ENCODE assay signal across 22 cellular contexts in genomic region chr21:41769521-41769920, GRCh38. TPM values are rescaled to one million over a fixed set of nuclear protein-coding genes. Genes with fewer than 3 reads are reported as not detected.
A peak's percentile ranks its signal among the peaks of the same experiment; 100 is the strongest.
DNase-seq lines count a peak whose midpoint lies in the region; ATAC-seq and TF ChIP-seq lines count a peak whose summit lies in the region.
"Had no signal": no experiment of that assay in that cellular context is flagged by ENCODE, and none has a peak within 500 bp of the region (broad histone marks: within the 10 kb centered on the region; RNA-seq: fewer than 3 reads in every experiment).

No MANE protein-coding gene starts in this region.

- TF ChIP-seq POLR2A in right lobe of liver (IDR thresholded peaks at IDR 0.05) (no peak), esophagus muscularis mucosa (IDR thresholded peaks at IDR 0.05; ENCODE audit: low read depth) (no peak)

- peaks cover 36% of the 10 kb centered on the region for H3K4me1 Mint-ChIP-seq in CD4-positive, alpha-beta T cell (ENCODE audit: low read depth)

- BruUV-seq in PC-3 (replicated peaks; lab: Mats Ljungman, UMichigan), result no TSS peak

- intact Hi-C loops in CD4-positive, alpha-beta T cell (cut with DNase I, micrococcal nuclease), result no loop called here
- intact Hi-C loops in PC-3 (cut with micrococcal nuclease) (loop anchor here (2.0 to 10.0 kb wide), 6 partner anchors 91 to 262 kb away; partner anchors contain the start of gene TMPRSS2), colonic mucosa (cut with DNase I) (no loop called here), right lobe of liver (cut with DNase I) (no loop called here), esophagus muscularis mucosa (cut with DNase I) (no loop called here)

- H3K9ac ChIP-seq in PC-3 (ENCODE audit: low read length) (peak overlapping the region; percentile 94), colonic mucosa (ENCODE audit: low read depth in 2 of 2, low read length in 2 of 2) (peak overlapping the region in 1 of 2 donors; percentile 65)

- peaks cover 59% of the 10 kb centered on the region for H3K27me3 ChIP-seq in CD4-positive, alpha-beta T cell (ENCODE audit: control insufficient read depth, insufficient read depth, low read length)
- no peaks in the 10 kb centered on the region for H3K27me3 ChIP-seq in PC-3 (ENCODE audit: low read length)
- H3K27me3 ChIP-seq in colonic mucosa, result peaks cover 27% of the 10 kb centered on the region
- no peaks in the 10 kb centered on the region for H3K27me3 ChIP-seq in right lobe of liver
- H3K27me3 ChIP-seq in esophagus muscularis mucosa, result peaks cover 14 to 98% (median 59%) of the 10 kb centered on the region in 4 donors

- H3K4me3 ChIP-seq in PC-3 (ENCODE audit: low read length) (peak overlapping the region; percentile 94), colonic mucosa (peak overlapping the region; percentile 22), right lobe of liver (peak overlapping the region; percentile 17 to 94 (median 84)), esophagus muscularis mucosa (no peak overlapping the region)
- H3K4me3 ChIP-seq: cardiac muscle cell had no signal

- H3K36me3 Mint-ChIP-seq in CD4-positive, alpha-beta T cell (ENCODE audit: low read depth), result no peaks in the 10 kb centered on the region

- H3K36me3 ChIP-seq in PC-3 (ENCODE audit: low read depth, low read length) (peaks cover 16% of the 10 kb centered on the region), colonic mucosa (no peaks in the 10 kb centered on the region), right lobe of liver (no peaks in the 10 kb centered on the region), esophagus muscularis mucosa (no peaks in the 10 kb centered on the region)
- H3K36me3 ChIP-seq: cardiac muscle cell, prostate gland, tibial artery had no signal

- H3K27ac Mint-ChIP-seq in CD4-positive, alpha-beta T cell, result no peak overlapping the region

- H3K4me2 ChIP-seq in PC-3 (ENCODE audit: low read length), result peak overlapping the region; percentile 90

- no peak for ATAC-seq in CD4-positive, alpha-beta T cell (ENCODE audit: poor library complexity)
- ATAC-seq in PC-3 (no peak), right lobe of liver (no peak), GM21526 (IDR thresholded peaks at IDR 0.05; ENCODE audit: low FRiP score, unreplicated experiment) (no peak)

- peaks cover 48% of the 10 kb centered on the region for H3K79me2 ChIP-seq in PC-3 (ENCODE audit: low read length)

- no peak for TF ChIP-seq EP300 in esophagus muscularis mucosa (IDR thresholded peaks at IDR 0.05)

- no peak for DNase-seq in CD4-positive, alpha-beta T cell
- DNase-seq in PC-3 (no peak), colonic mucosa (no peak), right lobe of liver (no peak), esophagus muscularis mucosa (ENCODE audit: extremely low spot score) (no peak), HEK293T (ENCODE audit: extremely low spot score) (no peak), H4 (ENCODE audit: low spot score) (no peak)
- DNase-seq: activated naive CD4-positive, alpha-beta T cell treated with Interleukin-2 at 50 U/mL for 16 hours; amniotic stem cell; erythroblast; MM.1S; NCI-H146; SHP77 treated with DMSO at 0.1 percent for 48 hours; stimulated activated CD4-positive, alpha-beta T cell treated with anti-CD3 and anti-CD28 coated beads, Interleukin-4, amount 100 ng/mL, for 1 hour; T-helper 1 cell had no signal

- peaks cover 3% of the 10 kb centered on the region for H3F3A ChIP-seq in PC-3 (ENCODE audit: low read length, unreplicated experiment)

- H3K9me3 Mint-ChIP-seq in CD4-positive, alpha-beta T cell, result no peaks in the 10 kb centered on the region
- H3K9me3 Mint-ChIP-seq: stimulated activated naive CD8-positive, alpha-beta T cell treated with anti-CD3 and anti-CD28 coated beads, Interleukin-15, Interleukin-2, amounts not matched to agents 100 ng/mL and 50 ng/mL, for 24 hours had no signal

- 89% methylated on average over 4 of the region's 7 CpGs for WGBS in right lobe of liver (ENCODE audit: insufficient coverage, low coverage, low lambda C conversion rate, missing lambda C conversion rate)
- 76% methylated on average over 6 of the region's 7 CpGs for whole genome bisulfite sequencing in esophagus muscularis mucosa

- H3K4me1 ChIP-seq in PC-3 (ENCODE audit: insufficient read depth, low read length) (peaks cover 22% of the 10 kb centered on the region), colonic mucosa (no peaks in the 10 kb centered on the region), right lobe of liver (peaks cover 0 to 26% (median 7%) of the 10 kb centered on the region in 4 donors), esophagus muscularis mucosa (peaks cover 25 to 32% (median 30%) of the 10 kb centered on the region in 4 donors)
- H3K4me1 ChIP-seq: prostate gland had no signal

- H3K4me3 Mint-ChIP-seq in CD4-positive, alpha-beta T cell, result peak overlapping the region; percentile 23

- TF ChIP-seq CTCF in CD4-positive, alpha-beta T cell (IDR thresholded peaks at IDR 0.05), result no peak
- no peak for TF ChIP-seq CTCF in PC-3 (conservative IDR thresholded peaks at IDR 0.05; ENCODE audit: low read depth, low read length)
- TF ChIP-seq CTCF in colonic mucosa (IDR thresholded peaks at IDR 0.05), result no peak
- TF ChIP-seq CTCF in right lobe of liver (IDR thresholded peaks at IDR 0.05), result no peak
- TF ChIP-seq CTCF in esophagus muscularis mucosa (IDR thresholded peaks at IDR 0.05), result no peak

- H4K20me1 ChIP-seq in PC-3 (ENCODE audit: low read length), result peaks cover 22% of the 10 kb centered on the region

- H2AFZ ChIP-seq in PC-3 (ENCODE audit: low read length), result no peak overlapping the region

- H3K9me3 ChIP-seq in CD4-positive, alpha-beta T cell (ENCODE audit: control insufficient read depth, low read length), result no peaks in the 10 kb centered on the region
- H3K9me3 ChIP-seq in PC-3 (ENCODE audit: low read length), result no peaks in the 10 kb centered on the region
- no peaks in the 10 kb centered on the region for H3K9me3 ChIP-seq in colonic mucosa
- H3K9me3 ChIP-seq in right lobe of liver, result no peaks in the 10 kb centered on the region
- H3K9me3 ChIP-seq in esophagus muscularis mucosa, result no peaks in the 10 kb centered on the region
- H3K9me3 ChIP-seq: prostate gland, tibial artery had no signal

- H3K27ac ChIP-seq in CD4-positive, alpha-beta T cell (ENCODE audit: low read depth, low read length), result no peak overlapping the region
- peak overlapping the region; percentile 97 for H3K27ac ChIP-seq in PC-3 (ENCODE audit: low read length)
- peak overlapping the region; percentile 69 for H3K27ac ChIP-seq in colonic mucosa
- peak overlapping the region in 2 of 3 donors; percentile 82 to 93 for H3K27ac ChIP-seq in right lobe of liver
- no peak overlapping the region for H3K27ac ChIP-seq in esophagus muscularis mucosa (replicated peaks in 1 of 4)
- H3K27ac ChIP-seq: cardiac muscle cell, skin epidermis had no signal

- CTCF ChIA-PET in CD4-positive, alpha-beta T cell (lab: Charles Lee), result no interaction called here
- CTCF ChIA-PET in PC-3 (lab: Charles Lee) (interaction anchor here (2.6 kb wide), 1 partner anchor 157 kb away, joined by 33 read pairs; no protein-coding TSS in a partner anchor), HEK293T (lab: Yijun Ruan, JAX) (interaction anchor here (0.6 to 1.4 kb wide), 2 partner anchors 9 to 20 kb away, joined by 3 to 4 read pairs; no protein-coding TSS in a partner anchor)

- peaks cover 83% of the 10 kb centered on the region for H3K27me3 Mint-ChIP-seq in CD4-positive, alpha-beta T cell

- POLR2A ChIA-PET in CD4-positive, alpha-beta T cell (lab: Charles Lee), result no interaction called here
- POLR2A ChIA-PET in PC-3 (lab: Charles Lee; ENCODE audit: unreplicated experiment), result no interaction called here
- POLR2A ChIA-PET in HEK293T (lab: Yijun Ruan, JAX), result no interaction called here

- H3K9me2 ChIP-seq in PC-3 (replicated peaks; ENCODE audit: low read length), result no peaks in the 10 kb centered on the region

TF ChIP-seq in HEK293T, 16 proteins besides CTCF, POLR2A, EP300 and RAD21:
- TF ChIP-seq CTBP1 (IDR thresholded peaks at IDR 0.05; ENCODE audit: borderline replicate concordance) (no peak), FOXM1 (IDR thresholded peaks at IDR 0.05; ENCODE audit: borderline replicate concordance) (no peak), FOXK2 (IDR thresholded peaks at IDR 0.05) (no peak), HDGF (IDR thresholded peaks at IDR 0.05; ENCODE audit: borderline replicate concordance) (no peak), TARDBP (IDR thresholded peaks at IDR 0.05) (no peak), FOXA1 (IDR thresholded peaks at IDR 0.05) (no peak), ZNF384 (IDR thresholded peaks at IDR 0.05) (no peak), BHLHE40 (IDR thresholded peaks at IDR 0.05; ENCODE audit: borderline replicate concordance) (no peak), L3MBTL2 (conservative IDR thresholded peaks at IDR 0.05) (no peak), ELF4 (IDR thresholded peaks at IDR 0.05) (no peak)

RNA-seq across cellular contexts. Expression of gene RIPK4, which starts 2.7 kb away (rescaled TPM):
- 1 to 10 TPM; 2.5 to 3.0 TPM for total RNA-seq in CD4-positive, alpha-beta T cell
- total RNA-seq in PC-3 (2014; rRNA removed) (252 and 333 TPM in 2 replicates), colonic mucosa (10 to 100 TPM; 10.1 to 10.5 TPM), right lobe of liver (10 to 100 TPM in 5 of 6 experiments, 1 to 10 TPM in 1; 6.7 to 18.7 (median 12.7) TPM), esophagus muscularis mucosa (1 to 10 TPM in 2 of 4 donors, under 1 TPM in 2; 0.91 to 1.7 (median 1.1) TPM)
- 16.5 and 19.8 TPM in 2 replicates for total RNA-seq in H4 (2014; rRNA removed; shearing (Covaris generic))
- total RNA-seq: frontal cortex had no signal

Comparison
In these comparisons a context has a peak if more than half of its experiments do, and no peak if none do; other contexts are left out.
1. H3K27ac ChIP-seq: peak in PC-3 (single experiment), colonic mucosa (single experiment) and right lobe of liver (2 of 3); none in CD4-positive, alpha-beta T cell (single experiment) and esophagus muscularis mucosa (0 of 4).
2. H3K4me3 ChIP-seq: peak in PC-3 (single experiment), colonic mucosa (single experiment) and right lobe of liver (3 of 3); none in esophagus muscularis mucosa (0 of 4).
3. RNA of gene RIPK4, which starts 2.7 kb away (total RNA-seq): 252 to 333 TPM in PC-3; 16.5 to 19.8 TPM in H4, 6.7 to 18.7 TPM in right lobe of liver, 10.1 to 10.5 TPM in colonic mucosa, 2.5 to 3.0 TPM in CD4-positive, alpha-beta T cell and 0.91 to 1.7 TPM in esophagus muscularis mucosa; every median in the first group is over 10 times any median in the second.